15 cellular contexts compared by ENCODE assay signal in the genomic region with DNA sequence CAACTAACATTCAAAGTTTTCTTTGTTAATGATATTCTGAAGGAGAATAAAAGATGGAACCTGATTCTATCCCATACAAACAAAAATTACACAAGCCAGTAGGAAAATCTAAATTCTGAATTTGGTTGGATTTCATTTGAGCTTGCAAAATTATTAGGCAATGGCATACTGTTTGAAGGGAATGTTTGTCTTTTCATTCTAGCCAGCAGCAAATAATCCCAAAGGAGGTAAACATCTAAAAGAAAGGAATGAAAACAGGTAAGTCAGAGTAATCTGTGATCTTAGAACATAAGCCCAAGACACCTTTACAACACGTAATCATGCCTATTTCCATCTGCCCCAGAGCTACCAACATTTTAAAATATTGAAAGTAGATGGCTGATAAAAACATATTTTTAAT.
"Had no signal": no experiment of that assay in that cellular context is flagged by ENCODE, and none has a peak within 500 bp of the region (broad histone marks: within the 10 kb centered on the region; RNA-seq: fewer than 3 reads in every experiment).

No MANE protein-coding gene starts in this region.

- H3K27ac Mint-ChIP-seq: activated CD4-positive, alpha-beta memory T cell treated with anti-CD3 and anti-CD28 coated beads, Interleukin-2, amount 10 ng/mL, durations not matched to agents 7 days and 5 days; activated CD4-positive, alpha-beta T cell treated with anti-CD3 and anti-CD28 coated beads for 36 hours; activated naive CD8-positive, alpha-beta T cell treated with anti-CD3 and anti-CD28 coated beads, Interleukin-2, amount 50 U/mL, for 24 hours; T-cell had no signal

- ATAC-seq: activated CD4-positive, alpha-beta T cell treated with anti-CD3 and anti-CD28 coated beads for 36 hours; activated naive CD8-positive, alpha-beta T cell treated with anti-CD3 and anti-CD28 coated beads, Interleukin-2, amount 50 U/mL, for 24 hours; stimulated activated naive CD8-positive, alpha-beta T cell treated with anti-CD3 and anti-CD28 coated beads, Interleukin-15, Interleukin-2, amounts not matched to agents 100 U/mL and 50 U/mL, for 24 hours; T-cell had no signal

- H3K36me3 Mint-ChIP-seq: T-cell had no signal

- H3K4me1 Mint-ChIP-seq: activated CD4-positive, alpha-beta memory T cell treated with anti-CD3 and anti-CD28 coated beads, Interleukin-2, amount 10 ng/mL, durations not matched to agents 7 days and 5 days; activated CD4-positive, alpha-beta T cell treated with anti-CD3 and anti-CD28 coated beads for 36 hours; activated naive CD8-positive, alpha-beta T cell treated with anti-CD3 and anti-CD28 coated beads, Interleukin-2, amount 50 U/mL, for 24 hours; T-cell had no signal

- H3K9me3 Mint-ChIP-seq: activated CD4-positive, alpha-beta memory T cell treated with anti-CD3 and anti-CD28 coated beads, Interleukin-2, amount 10 ng/mL, durations not matched to agents 7 days and 5 days; activated naive CD8-positive, alpha-beta T cell treated with anti-CD3 and anti-CD28 coated beads, Interleukin-2, amount 50 U/mL, for 24 hours; neural crest cell; T-cell had no signal

- H3K27me3 ChIP-seq: SJSA1 had no signal

- H3K4me3 ChIP-seq: lung, SJSA1 had no signal

- H3K27me3 Mint-ChIP-seq: activated CD4-positive, alpha-beta memory T cell treated with anti-CD3 and anti-CD28 coated beads, Interleukin-2, amount 10 ng/mL, durations not matched to agents 7 days and 5 days; activated CD4-positive, alpha-beta T cell treated with anti-CD3 and anti-CD28 coated beads for 36 hours; progenitor cell of endocrine pancreas; T-cell had no signal

- H3K4me3 Mint-ChIP-seq: activated CD4-positive, alpha-beta memory T cell treated with anti-CD3 and anti-CD28 coated beads, Interleukin-2, amount 10 ng/mL, durations not matched to agents 7 days and 5 days; activated CD4-positive, alpha-beta T cell treated with anti-CD3 and anti-CD28 coated beads for 36 hours; activated naive CD8-positive, alpha-beta T cell treated with anti-CD3 and anti-CD28 coated beads, Interleukin-2, amount 50 U/mL, for 24 hours; neural crest cell; T-cell had no signal

- H3K36me3 ChIP-seq: SJSA1, WERI-Rb-1 had no signal

- DNase-seq: activated CD4-positive, alpha-beta memory T cell treated with anti-CD3 and anti-CD28 coated beads, Interleukin-2, amount 10 ng/mL, durations not matched to agents 7 days and 5 days; activated CD4-positive, alpha-beta T cell treated with anti-CD3 and anti-CD28 coated beads for 36 hours; activated naive CD8-positive, alpha-beta T cell treated with anti-CD3 and anti-CD28 coated beads, Interleukin-2, amount 50 U/mL, for 24 hours; activated T-cell treated with anti-CD3 and anti-CD28 coated beads, Interleukin-2, amount 50 U/mL, for 48 hours; caudate nucleus; hippocampal formation; stimulated activated CD4-positive, alpha-beta T cell treated with anti-CD3 and anti-CD28 coated beads, Interleukin-2, amount 100 ng/mL, for 48 hours; stimulated activated naive CD8-positive, alpha-beta T cell treated with anti-CD3 and anti-CD28 coated beads, Interleukin-15, Interleukin-2, amounts not matched to agents 100 U/mL and 50 U/mL, for 24 hours; T-cell; T1000; WERI-Rb-1 had no signal

- H3K27ac ChIP-seq: SJSA1, WERI-Rb-1 had no signal
